Comparison of ENCODE assay signal across 8 cellular contexts in the genomic region with DNA sequence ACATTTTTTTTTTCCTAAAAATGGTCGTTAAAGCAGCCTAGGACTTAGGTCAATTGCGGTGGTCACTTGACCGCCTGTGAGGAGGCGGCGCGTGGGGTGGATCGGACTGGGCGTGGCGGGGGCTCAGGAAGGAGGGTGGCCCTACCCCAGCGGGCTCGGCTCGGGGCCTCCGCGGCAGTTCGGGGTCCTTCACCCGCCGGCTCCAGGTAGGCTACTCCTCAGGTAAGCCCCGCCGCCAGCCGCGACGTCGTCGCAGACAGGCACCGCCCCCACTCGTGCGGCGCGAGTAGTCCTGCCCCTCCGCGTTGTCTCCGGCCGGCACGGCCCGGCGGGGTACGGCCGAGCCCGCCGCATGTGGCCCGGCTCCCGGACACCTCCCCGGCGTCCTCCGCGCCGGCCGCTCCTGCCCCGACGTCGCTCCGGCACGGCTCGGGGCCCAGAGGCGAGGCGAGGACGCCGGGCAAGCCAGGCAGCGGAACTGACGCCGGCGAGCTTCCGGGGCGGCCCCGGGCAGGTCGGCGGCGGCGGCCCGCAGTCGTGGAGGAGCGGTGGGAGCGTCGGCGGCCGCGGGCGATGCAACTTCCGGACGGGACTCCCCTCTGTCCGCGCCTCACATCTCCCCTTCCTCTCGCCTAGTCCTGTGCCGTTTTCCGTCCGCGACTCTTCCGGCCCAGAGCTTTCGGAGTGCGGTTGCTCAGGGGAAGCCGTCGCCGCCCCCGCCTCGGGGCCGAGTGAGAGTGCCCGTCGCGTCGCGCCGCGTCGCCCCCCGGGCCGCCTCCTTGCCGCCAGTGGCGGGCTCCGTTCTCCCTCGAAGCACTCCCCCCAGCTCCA. TPM values are rescaled to one million over a fixed set of nuclear protein-coding genes. Genes with fewer than 3 reads are reported as not detected.
DNase-seq lines count a peak whose midpoint lies in the region; ATAC-seq, FAIRE-seq and TF ChIP-seq lines count a peak whose summit lies in the region.

Gene AGO3, plus strand, starts transcription at position 513 of the 831 bp plus-strand sequence. CDS start 322 bp downstream, outside the sequence.

- H4K20me1 ChIP-seq in keratinocyte (ENCODE audit: control insufficient read depth, extremely low read depth, insufficient read depth, low read length): no peaks in the 10 kb centered on the region

- peak within 1 kb of the TSS; percentile 75 for H3K4me2 ChIP-seq in keratinocyte (ENCODE audit: control insufficient read depth, extremely low read depth, insufficient read depth, low read depth, low read length)

- TF ChIP-seq CTCF in AG09319 (IDR thresholded peaks at IDR 0.05; ENCODE audit: low read depth, low read length): no peak
- TF ChIP-seq CTCF in keratinocyte (optimal IDR thresholded peaks at IDR 0.05 in 1 of 3, IDR thresholded peaks at IDR 0.05 in 1 of 3, conservative IDR thresholded peaks at IDR 0.05 in 1 of 3; ENCODE audit: extremely low read depth in 1 of 3, insufficient read depth in 2 of 3, low read length in 3 of 3): no peak

- H3K27me3 ChIP-seq in keratinocyte (ENCODE audit: control insufficient read depth, extremely low read depth, insufficient read depth, low read length): no peaks in the 10 kb centered on the region

- peaks cover 14% of the 10 kb centered on the region for H3K36me3 Mint-ChIP-seq in central memory CD8-positive, alpha-beta T cell (ENCODE audit: insufficient read depth)

- DNase-seq in AG09319 (ENCODE audit: extremely low read depth, low read depth) (peak; percentile 30), NCI-H446 (lab: John Stamatoyannopoulos, UW) (peak; percentile 71 to 90), keratinocyte (ENCODE audit: low read depth, low spot score) (peak; percentile 36)
- peak; percentile 84 for DNase-seq in activated CD4-positive, CD25-positive, alpha-beta regulatory T cell treated with anti-CD3 and anti-CD28 coated beads, Interleukin-2, amount 50 U/mL, for 72 hours
- peak; percentile 68 to 79 for DNase-seq in central memory CD8-positive, alpha-beta T cell (ENCODE audit: low spot score in 2 of 2)
- peak; percentile 79 to 85 (median 84) for DNase-seq in stimulated activated CD4-positive, alpha-beta T cell treated with anti-CD3 and anti-CD28 coated beads, Interleukin-12 subunit alpha, Interleukin-12 subunit beta, amount 100 ng/mL, for 48 hours (ENCODE audit: low read depth in 2 of 3, low spot score in 1 of 3)

- peak; percentile 83 for ATAC-seq in HG03354 (IDR thresholded peaks at IDR 0.05; ENCODE audit: poor library complexity, severe bottlenecking, unreplicated experiment)
- peak; percentile 90 for ATAC-seq in central memory CD8-positive, alpha-beta T cell (replicated peaks; ENCODE audit: extremely low read depth, poor library complexity, severe bottlenecking)

- no peaks in the 10 kb centered on the region for H3K9me1 ChIP-seq in keratinocyte (ENCODE audit: control insufficient read depth, extremely low read depth, insufficient read depth, low read length)

- peaks cover 26% of the 10 kb centered on the region for H3K4me1 Mint-ChIP-seq in central memory CD8-positive, alpha-beta T cell

- H3K9ac ChIP-seq in keratinocyte (ENCODE audit: control insufficient read depth, extremely low read depth, insufficient read depth, low read length): peak within 1 kb of the TSS; percentile 90

- no peaks in the 10 kb centered on the region for H3K36me3 ChIP-seq in keratinocyte (ENCODE audit: control insufficient read depth in 2 of 2, extremely low read depth in 1 of 2, insufficient read depth in 2 of 2, low read length in 2 of 2)

- peak within 1 kb of the TSS; percentile 98 for H3K27ac Mint-ChIP-seq in central memory CD8-positive, alpha-beta T cell (ENCODE audit: low read depth)

- peak within 1 kb of the TSS; percentile 91 for H3K4me3 Mint-ChIP-seq in central memory CD8-positive, alpha-beta T cell

- H3K27me3 Mint-ChIP-seq in central memory CD8-positive, alpha-beta T cell: no peaks in the 10 kb centered on the region

- peak within 1 kb of the TSS; percentile 93 for H3K27ac ChIP-seq in keratinocyte (ENCODE audit: control insufficient read depth, insufficient read depth, low read length)

- dilution Hi-C loops in keratinocyte (cut with MboI; ENCODE audit: extremely low pct_ligation_motif_present, low sequenced_read_pairs): no loop called here

- peak within 1 kb of the TSS; percentile 91 for H2AFZ ChIP-seq in keratinocyte (ENCODE audit: control insufficient read depth, low read length)

- peak within 1 kb of the TSS; percentile 82 to 95 (median 94) for H3K4me3 ChIP-seq in keratinocyte (ENCODE audit: control insufficient read depth in 2 of 3, extremely low read depth in 1 of 3, insufficient read depth in 2 of 3, low read depth in 1 of 3, low read length in 3 of 3)

- H3K79me2 ChIP-seq in keratinocyte (ENCODE audit: control insufficient read depth, insufficient read depth, low read length): peaks cover 43% of the 10 kb centered on the region

- no peaks in the 10 kb centered on the region for H3K9me3 Mint-ChIP-seq in central memory CD8-positive, alpha-beta T cell

- H3K4me1 ChIP-seq in keratinocyte (ENCODE audit: control insufficient read depth, extremely low read depth, insufficient read depth, low read length): peaks cover 12% of the 10 kb centered on the region

- H3K9me3 ChIP-seq in keratinocyte (ENCODE audit: control insufficient read depth, low read depth, low read length): no peaks in the 10 kb centered on the region

- peak; percentile 94 for TF ChIP-seq POLR2A in GM19099 (IDR thresholded peaks at IDR 0.05; ENCODE audit: extremely low read depth, insufficient read length, low read depth)

- no peak for FAIRE-seq in keratinocyte (lab: Jason Lieb, UNC)

RNA-seq across cellular contexts. Expression of gene AGO3, which starts in this region (rescaled TPM):
- 12.2 to 14.0 TPM (median 13.1 TPM) in 3 replicates for polyA plus RNA-seq in keratinocyte
- 4.0 TPM for polyA plus RNA-seq in keratinocyte (2011; ENCODE audit: low read depth)
- polyA plus RNA-seq in keratinocyte (2011; cell fraction: cytosol; rRNA removed): 7.0 and 10.4 TPM in 2 replicates
- 16.1 and 17.1 TPM in 2 replicates for polyA plus RNA-seq in keratinocyte (2011; cell fraction: nucleus; rRNA removed)
- polyA plus RNA-seq in keratinocyte (2012; ENCODE audit: low replicate concordance): 4.7 and 5.8 TPM in 2 replicates
- 36.5 to 88.2 TPM (median 45.4 TPM) in 3 replicates for polyA minus RNA-seq in keratinocyte
- polyA minus RNA-seq in keratinocyte (2011; cell fraction: cytosol; rRNA and poly(A)+ RNA removed): 6.3 TPM
- 16.2 and 55.8 TPM in 2 replicates for polyA minus RNA-seq in keratinocyte (2011; cell fraction: nucleus; rRNA and poly(A)+ RNA removed)

Comparison
In these comparisons a context has a peak if more than half of its experiments do, and no peak if none do; other contexts are left out.
1. Peak in every context shown above with its lines: DNase-seq, ATAC-seq, H3K4me3 ChIP-seq and H3K27ac ChIP-seq.
2. DNase-seq: peak in every context shown above with its lines; median percentile 84 in activated CD4-positive, CD25-positive, alpha-beta regulatory T cell treated with anti-CD3 and anti-CD28 coated beads, Interleukin-2, amount 50 U/mL, for 72 hours; 84 in stimulated activated CD4-positive, alpha-beta T cell treated with anti-CD3 and anti-CD28 coated beads, Interleukin-12 subunit alpha, Interleukin-12 subunit beta, amount 100 ng/mL, for 48 hours; 80 in NCI-H446; 74 in central memory CD8-positive, alpha-beta T cell; 36 in keratinocyte; 30 in AG09319.